Comparison of ENCODE assay signal across 1 cellular context in genomic region chr11:66262696-66263095, GRCh38.
TF ChIP-seq lines count a peak whose summit lies in the region.

No MANE protein-coding gene starts in this region.

TF ChIP-seq in IMR-90, 13 proteins besides CTCF, POLR2A, EP300 and RAD21:
- TF ChIP-seq SMC3 (IDR thresholded peaks at IDR 0.05; ENCODE audit: low read depth, low read length) (no peak), MAZ (IDR thresholded peaks at IDR 0.05; ENCODE audit: borderline replicate concordance, low read depth, low read length) (no peak), CEBPB (IDR thresholded peaks at IDR 0.05; ENCODE audit: low read depth, low read length) (no peak), BHLHE40 (IDR thresholded peaks at IDR 0.05; ENCODE audit: low read depth, low read length) (no peak), MXI1 (IDR thresholded peaks at IDR 0.05; ENCODE audit: borderline replicate concordance, low read depth, low read length) (no peak), USF2 (IDR thresholded peaks at IDR 0.05; ENCODE audit: low read depth, low read length) (no peak), RFX5 (IDR thresholded peaks at IDR 0.05; ENCODE audit: low read depth, low read length) (no peak), CHD1 (IDR thresholded peaks at IDR 0.05; ENCODE audit: low read depth, low read length) (no peak), NFE2L2 (IDR thresholded peaks at IDR 0.05; ENCODE audit: low read depth, low read length) (no peak), MAFK (IDR thresholded peaks at IDR 0.05; ENCODE audit: low read depth, low read length) (no peak), FOS (IDR thresholded peaks at IDR 0.05; ENCODE audit: low read depth, low read length) (no peak), RCOR1 (IDR thresholded peaks at IDR 0.05; ENCODE audit: insufficient replicate concordance, low read length) (no peak), ELK1 (IDR thresholded peaks at IDR 0.05; ENCODE audit: borderline replicate concordance, low read depth, low read length) (no peak)
TF ChIP-seq in IMR-90: peak in this region for 0.
